ENCODE assay signal across 11 cellular contexts in the genomic region with DNA sequence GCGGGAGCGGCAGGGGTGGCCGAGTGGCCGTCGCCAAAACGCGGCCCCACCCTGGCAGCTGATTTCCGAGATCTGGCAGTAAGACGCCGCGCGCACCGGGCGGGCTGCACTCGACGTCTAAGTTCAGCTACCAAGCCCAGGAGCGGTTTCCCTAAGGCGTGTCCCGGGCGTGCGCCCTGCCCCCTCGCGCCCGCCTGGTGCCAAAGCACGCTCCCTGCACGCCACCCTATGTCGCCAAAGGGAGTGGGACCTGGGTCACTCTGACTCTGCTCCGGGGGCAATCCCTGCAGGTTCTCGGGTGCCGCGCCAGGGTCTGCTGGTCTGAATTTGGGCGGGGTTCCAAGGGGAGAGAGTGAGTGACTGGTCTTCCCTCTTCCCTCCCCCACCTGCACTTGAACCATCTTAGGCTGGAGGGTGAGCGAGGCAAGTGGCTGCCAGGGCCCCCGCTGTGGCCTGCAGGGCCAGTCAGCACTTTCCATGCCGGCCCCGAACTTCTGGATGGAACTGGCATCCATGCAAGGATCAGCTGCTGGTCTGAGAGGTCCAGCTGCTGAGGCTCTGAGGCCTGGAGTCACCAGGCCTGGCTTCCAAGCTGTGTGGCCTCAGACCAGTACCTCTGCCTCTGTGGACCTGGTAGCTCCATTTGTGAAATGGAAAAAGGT. TPM values are rescaled to one million over a fixed set of nuclear protein-coding genes. Genes with fewer than 3 reads are reported as not detected.
DNase-seq lines count a peak whose midpoint lies in the region; ATAC-seq and TF ChIP-seq lines count a peak whose summit lies in the region.
"Had no signal": no experiment of that assay in that cellular context is flagged by ENCODE, and none has a peak within 500 bp of the region (broad histone marks: within the 10 kb centered on the region; RNA-seq: fewer than 3 reads in every experiment).

A gene with protein sequence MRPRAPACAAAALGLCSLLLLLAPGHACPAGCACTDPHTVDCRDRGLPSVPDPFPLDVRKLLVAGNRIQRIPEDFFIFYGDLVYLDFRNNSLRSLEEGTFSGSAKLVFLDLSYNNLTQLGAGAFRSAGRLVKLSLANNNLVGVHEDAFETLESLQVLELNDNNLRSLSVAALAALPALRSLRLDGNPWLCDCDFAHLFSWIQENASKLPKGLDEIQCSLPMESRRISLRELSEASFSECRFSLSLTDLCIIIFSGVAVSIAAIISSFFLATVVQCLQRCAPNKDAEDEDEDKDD (minus strand): TSS at position 119 of the 662 bp plus-strand sequence. CDS start 410 bp downstream, outside the sequence.

- H3K56ac ChIP-seq in mesendoderm (ENCODE audit: low read length), result peak within 1 kb of the TSS; percentile 54

- H3K27ac ChIP-seq in colonic mucosa, result no peak within 1 kb of the TSS
- H3K27ac ChIP-seq in mesendoderm (ENCODE audit: low read depth, low read length), result no peak within 1 kb of the TSS
- H3K27ac ChIP-seq: epithelial cell of prostate had no signal

- no peak within 1 kb of the TSS for H2BK120ac ChIP-seq in mesendoderm (ENCODE audit: low read depth, low read length)

- H3K9ac ChIP-seq in colonic mucosa (ENCODE audit: low read depth in 2 of 2, low read length in 2 of 2) (no peak within 1 kb of the TSS), mesendoderm (ENCODE audit: low read length) (peak within 1 kb of the TSS; percentile 28)

- peak; percentile 21 for DNase-seq in COLO668 (lab: John Stamatoyannopoulos, UW; ENCODE audit: unreplicated experiment)
- DNase-seq in HAP-1 (ENCODE audit: low spot score in 2 of 2), result peak; percentile 4 to 52
- DNase-seq in colonic mucosa, result peak; percentile 27
- peak; percentile 56 for DNase-seq in mesendoderm
- no peak for DNase-seq in Kasumi-1 (lab: John Stamatoyannopoulos, UW)
- DNase-seq in NCI-H2107 (lab: John Stamatoyannopoulos, UW), result no peak
- DNase-seq: amygdala had no signal

- no peaks in the 10 kb centered on the region for H3K79me2 ChIP-seq in mesendoderm (ENCODE audit: control insufficient read depth, insufficient read depth, low read length)

- no peak within 1 kb of the TSS for H2BK5ac ChIP-seq in mesendoderm (ENCODE audit: low read length)

- no peak within 1 kb of the TSS for H4K8ac ChIP-seq in mesendoderm (ENCODE audit: low read depth, low read length)

- no peak within 1 kb of the TSS for H2AK5ac ChIP-seq in mesendoderm (ENCODE audit: low read length)

- H2BK15ac ChIP-seq in mesendoderm (replicated peaks; ENCODE audit: low read depth), result no peak within 1 kb of the TSS

- no peaks in the 10 kb centered on the region for H3K9me3 ChIP-seq in HAP-1
- H3K9me3 ChIP-seq in colonic mucosa, result no peaks in the 10 kb centered on the region

- in situ Hi-C loops in HAP-1 (cut with MboI; ENCODE audit: low sequenced_read_pairs), result no loop called here

- no peak within 1 kb of the TSS for H3K18ac ChIP-seq in mesendoderm (ENCODE audit: low read length)

- ATAC-seq in GM21529 (IDR thresholded peaks at IDR 0.05; ENCODE audit: unreplicated experiment) (no peak), HG03108 (IDR thresholded peaks at IDR 0.05; ENCODE audit: unreplicated experiment) (no peak)
- ATAC-seq: stimulated activated effector memory CD8-positive, alpha-beta T cell treated with anti-CD3 and anti-CD28 coated beads, Interleukin-12 subunit alpha, Interleukin-12 subunit beta, amount 100 ng/mL, for 72 hours had no signal

- H3K4me1 ChIP-seq in HAP-1 (no peaks in the 10 kb centered on the region), colonic mucosa (no peaks in the 10 kb centered on the region), mesendoderm (ENCODE audit: control insufficient read depth, low read depth, low read length) (no peaks in the 10 kb centered on the region)

- H3K4me2 ChIP-seq in mesendoderm (ENCODE audit: low read length), result peak within 1 kb of the TSS; percentile 78

- no CpG with 5 or more reads among the region's 36 CpGs for WGBS in mesendoderm (ENCODE audit: extremely low coverage, insufficient coverage, low lambda C conversion rate)

- no peak within 1 kb of the TSS for H4K5ac ChIP-seq in mesendoderm (ENCODE audit: low read length)

- intact Hi-C loops in colonic mucosa (cut with DNase I), result no loop called here

- H3K4ac ChIP-seq in mesendoderm (ENCODE audit: low read depth, low read length), result no peak within 1 kb of the TSS

- no peaks in the 10 kb centered on the region for H3K79me1 ChIP-seq in mesendoderm (ENCODE audit: low read length)

- peak within 1 kb of the TSS; percentile 86 for H3K23ac ChIP-seq in mesendoderm (ENCODE audit: low read length)

- H3K4me3 ChIP-seq in HAP-1 (no peak within 1 kb of the TSS), colonic mucosa (no peak within 1 kb of the TSS), mesendoderm (ENCODE audit: low read length) (no peak within 1 kb of the TSS)

- TF ChIP-seq CTCF in colonic mucosa (IDR thresholded peaks at IDR 0.05), result no peak

- H3K36me3 ChIP-seq in HAP-1 (replicated peaks), result no peaks in the 10 kb centered on the region
- no peaks in the 10 kb centered on the region for H3K36me3 ChIP-seq in colonic mucosa
- H3K36me3 ChIP-seq in mesendoderm (ENCODE audit: control insufficient read depth, insufficient read depth, low read length), result no peaks in the 10 kb centered on the region

- H3K27me3 ChIP-seq in HAP-1 (ENCODE audit: low read depth) (peaks cover 69% of the 10 kb centered on the region), colonic mucosa (peaks cover 10% of the 10 kb centered on the region), mesendoderm (ENCODE audit: insufficient read depth, low read length, poor library complexity) (peaks cover 22% of the 10 kb centered on the region)

RNA-seq across cellular contexts. Expression of the gene that starts here (rescaled TPM):
- total RNA-seq in colonic mucosa, result not detected
- 0.14 TPM for polyA plus RNA-seq in mesendoderm (2013, experiment 1 of 2)
- polyA plus RNA-seq in mesendoderm (2013, experiment 2 of 2), result 0.17 TPM

Comparison
In these comparisons a context has a peak if more than half of its experiments do, and no peak if none do; other contexts are left out.
1. Peak in DNase-seq in colonic mucosa; RNA of the gene not detected or under 1 TPM.
2. DNase-seq: peak in COLO668 (single experiment), HAP-1 (2 of 2) and mesendoderm (single experiment); none in Kasumi-1 (0 of 2) and NCI-H2107 (single experiment).